In genomic region chr6:20441921-20442320, GRCh38 we compare ENCODE assay signal across 1 cellular context.
TF ChIP-seq lines count a peak whose summit lies in the region.

No MANE protein-coding gene starts in this region.

TF ChIP-seq in K562, 482 proteins besides CTCF, POLR2A, EP300 and RAD21 (continued from another document):
- no peak for TF ChIP-seq CHD7 (IDR thresholded peaks at IDR 0.05; ENCODE audit: low read depth, low read length)
- TF ChIP-seq POLR3A (IDR thresholded peaks at IDR 0.05; ENCODE audit: borderline replicate concordance, extremely low read depth, insufficient read depth, insufficient read length): no peak
- TF ChIP-seq NR4A1 (CRISPR knock-in tag; IDR thresholded peaks at IDR 0.05): no peak
- TF ChIP-seq NR4A1 (tag; IDR thresholded peaks at IDR 0.05): no peak
- no peak for TF ChIP-seq TSC22D4 (tag; IDR thresholded peaks at IDR 0.05)
- no peak for TF ChIP-seq ZNF445 (CRISPR knock-in tag; IDR thresholded peaks at IDR 0.05; ENCODE audit: low read depth)
